ENCODE assay signal across 15 cellular contexts in genomic region chr15:75229191-75230015, GRCh38. TPM values are rescaled to one million over a fixed set of nuclear protein-coding genes. Genes with fewer than 3 reads are reported as not detected.
DNase-seq lines count a peak whose midpoint lies in the region; ATAC-seq and TF ChIP-seq lines count a peak whose summit lies in the region.
"Had no signal": no experiment of that assay in that cellular context is flagged by ENCODE, and none has a peak within 500 bp of the region (broad histone marks: within the 10 kb centered on the region; RNA-seq: fewer than 3 reads in every experiment).

No MANE protein-coding gene starts in this region.

- no peak overlapping the region for H3K4me3 ChIP-seq in neuronal stem cell (ENCODE audit: low read length in 2 of 2)
- H3K4me3 ChIP-seq in effector memory CD4-positive, alpha-beta T cell (ENCODE audit: insufficient read depth, low read depth, low read length, poor library complexity, severe bottlenecking): no peak overlapping the region
- H3K4me3 ChIP-seq: left ventricle myocardium inferior had no signal

- no peak overlapping the region for H2BK120ac ChIP-seq in neuronal stem cell (ENCODE audit: low read depth, low read length)

- H3K27me3 ChIP-seq in neuronal stem cell (ENCODE audit: control insufficient read depth in 3 of 3, insufficient read depth in 3 of 3, low read depth in 1 of 3, low read length in 3 of 3): peaks cover 0 to 13% (median 0%) of the 10 kb centered on the region in 3 experiments
- H3K27me3 ChIP-seq in effector memory CD4-positive, alpha-beta T cell (replicated peaks; ENCODE audit: control insufficient read depth, insufficient read depth, low read length, poor library complexity, severe bottlenecking): no peaks in the 10 kb centered on the region

- peaks cover 4 to 5% of the 10 kb centered on the region in 2 donors for H3K4me1 ChIP-seq in neuronal stem cell (ENCODE audit: control insufficient read depth in 2 of 2, insufficient read depth in 1 of 2, low read depth in 1 of 2, low read length in 2 of 2)
- no peaks in the 10 kb centered on the region for H3K4me1 ChIP-seq in effector memory CD4-positive, alpha-beta T cell (ENCODE audit: control insufficient read depth, insufficient read depth, low read length, poor library complexity, severe bottlenecking)

- H3K4me2 ChIP-seq in neuronal stem cell (ENCODE audit: insufficient read depth, low read length, poor library complexity, severe bottlenecking): no peak overlapping the region

- peak overlapping the region; percentile 22 for H2BK5ac ChIP-seq in neuronal stem cell (ENCODE audit: low read length)

- no peak overlapping the region for H3K27ac ChIP-seq in neuronal stem cell (replicated peaks; ENCODE audit: low read length)
- no peak overlapping the region for H3K27ac ChIP-seq in effector memory CD4-positive, alpha-beta T cell (ENCODE audit: insufficient read depth, low read length, poor library complexity, severe bottlenecking)
- H3K27ac ChIP-seq: C4-2B, left ventricle myocardium inferior had no signal

- no peak overlapping the region for H3K9ac ChIP-seq in neuronal stem cell (ENCODE audit: low read depth, low read length, poor library complexity)

- peak overlapping the region; percentile 71 for H2AK5ac ChIP-seq in neuronal stem cell (ENCODE audit: low read depth, low read length)

- no peak overlapping the region for H2BK12ac ChIP-seq in neuronal stem cell (ENCODE audit: low read length)

- H3K4ac ChIP-seq in neuronal stem cell (ENCODE audit: low read length): no peak overlapping the region

- peak overlapping the region; percentile 20 for H3K23ac ChIP-seq in neuronal stem cell (ENCODE audit: low read depth, low read length, poor library complexity)

- H4K91ac ChIP-seq in neuronal stem cell (ENCODE audit: low read depth, low read length, poor library complexity): no peak overlapping the region

- no peak overlapping the region for H2AFZ ChIP-seq in neuronal stem cell (ENCODE audit: low read length)

- no peaks in the 10 kb centered on the region for H3K36me3 ChIP-seq in neuronal stem cell (replicated peaks in 1 of 2; ENCODE audit: control insufficient read depth in 2 of 2, insufficient read depth in 2 of 2, low read length in 2 of 2)
- no peaks in the 10 kb centered on the region for H3K36me3 ChIP-seq in effector memory CD4-positive, alpha-beta T cell (ENCODE audit: control insufficient read depth, insufficient read depth, low read length)
- H3K36me3 ChIP-seq: left ventricle myocardium inferior had no signal

- peak overlapping the region; percentile 53 for H3K18ac ChIP-seq in neuronal stem cell (ENCODE audit: low read length)

- no peak overlapping the region for H3K14ac ChIP-seq in neuronal stem cell (ENCODE audit: low read length)

- WGBS in neuronal stem cell (ENCODE audit: extremely low coverage in 2 of 2, insufficient read length in 2 of 2, insufficient replicate concordance in 1 of 2), 2 donors: no CpG with 5 or more reads among the region's 21 CpGs

- peaks cover 3% of the 10 kb centered on the region for H3K79me1 ChIP-seq in neuronal stem cell (ENCODE audit: low read depth, low read length)

- ATAC-seq in HG03439 (IDR thresholded peaks at IDR 0.05; ENCODE audit: unreplicated experiment): no peak
- ATAC-seq in HG03521 (IDR thresholded peaks at IDR 0.05; ENCODE audit: unreplicated experiment): no peak
- ATAC-seq: activated CD8-positive, alpha-beta memory T cell treated with anti-CD3 and anti-CD28 coated beads, Interleukin-2, amount 10 ng/mL, durations not matched to agents 7 days and 5 days; T-cell had no signal

- H3K9me3 ChIP-seq in neuronal stem cell (replicated peaks in 1 of 2; ENCODE audit: control insufficient read depth in 2 of 2, insufficient read depth in 1 of 2, low read depth in 1 of 2, low read length in 2 of 2): no peaks in the 10 kb centered on the region
- no peaks in the 10 kb centered on the region for H3K9me3 ChIP-seq in effector memory CD4-positive, alpha-beta T cell (ENCODE audit: control insufficient read depth, low read length)
- H3K9me3 ChIP-seq: left ventricle myocardium inferior had no signal

- peak overlapping the region; percentile 52 for H2BK15ac ChIP-seq in neuronal stem cell (ENCODE audit: low read length)

- no peak for TF ChIP-seq CTCF in GM10266 (IDR thresholded peaks at IDR 0.05; ENCODE audit: control insufficient read depth, insufficient read depth, low read depth, missing control alignments)

- peak; percentile 39 for DNase-seq in AG20443 (ENCODE audit: low spot score)
- DNase-seq in GM10266 (ENCODE audit: extremely low spot score): peak; percentile 10
- DNase-seq in astrocyte of the hippocampus (ENCODE audit: low read depth, low spot score): peak; percentile 23
- no peak for DNase-seq in neuronal stem cell (ENCODE audit: low spot score)
- no peak for DNase-seq in effector memory CD4-positive, alpha-beta T cell
- DNase-seq: activated CD8-positive, alpha-beta memory T cell treated with anti-CD3 and anti-CD28 coated beads, Interleukin-2, amount 10 ng/mL, durations not matched to agents 7 days and 5 days; activated naive CD4-positive, alpha-beta T cell treated with anti-CD3 and anti-CD28 coated beads for 36 hours; H9; NCI-H2107; NCI-H69; T-cell had no signal

- H4K8ac ChIP-seq in neuronal stem cell (ENCODE audit: low read depth, low read length): no peak overlapping the region

RNA-seq across cellular contexts. Expression of gene C15orf39, which starts 27.7 kb away (rescaled TPM):
- polyA plus RNA-seq in neuronal stem cell (2013, experiment 1 of 2): 5.9 TPM
- 5.5 TPM for polyA plus RNA-seq in neuronal stem cell (2013, experiment 2 of 2)

RNA-seq across cellular contexts. Expression of gene GOLGA6C, which starts 28.7 kb away (rescaled TPM):
- polyA plus RNA-seq in neuronal stem cell (2013, experiment 1 of 2): not detected
- polyA plus RNA-seq in neuronal stem cell (2013, experiment 2 of 2): not detected

RNA-seq across cellular contexts. Expression of gene GOLGA6D, which starts 53.2 kb away (rescaled TPM):
- 0.04 TPM for polyA plus RNA-seq in neuronal stem cell (2013, experiment 1 of 2)
- polyA plus RNA-seq in neuronal stem cell (2013, experiment 2 of 2): 0.03 TPM

Comparison
In these comparisons a context has a peak if more than half of its experiments do, and no peak if none do; other contexts are left out.
1. DNase-seq: peak in AG20443 (single experiment), GM10266 (single experiment) and astrocyte of the hippocampus (single experiment); none in neuronal stem cell (single experiment) and effector memory CD4-positive, alpha-beta T cell (0 of 3).